ENCODE assay signal across 10 cellular contexts in genomic region chr2:164014068-164014577, GRCh38.
DNase-seq lines count a peak whose midpoint lies in the region; ATAC-seq and TF ChIP-seq lines count a peak whose summit lies in the region.
"Had no signal": no experiment of that assay in that cellular context is flagged by ENCODE, and none has a peak within 500 bp of the region (broad histone marks: within the 10 kb centered on the region; RNA-seq: fewer than 3 reads in every experiment).

No MANE protein-coding gene starts in this region.

- H3K9me3 ChIP-seq in ectodermal cell (ENCODE audit: control insufficient read depth, low read length), result no peaks in the 10 kb centered on the region
- H3K9me3 ChIP-seq in adrenal gland (replicated peaks in 1 of 3), result peaks cover 0 to 8% (median 0%) of the 10 kb centered on the region in 3 donors

- no peaks in the 10 kb centered on the region for H3K4me1 Mint-ChIP-seq in effector memory CD8-positive, alpha-beta T cell (ENCODE audit: low read depth in 2 of 2)
- H3K4me1 Mint-ChIP-seq: activated CD8-positive, alpha-beta memory T cell treated with anti-CD3 and anti-CD28 coated beads, Interleukin-2, amount 10 ng/mL, durations not matched to agents 7 days and 5 days had no signal

- H3K27me3 Mint-ChIP-seq in effector memory CD8-positive, alpha-beta T cell, result no peaks in the 10 kb centered on the region
- H3K27me3 Mint-ChIP-seq: activated CD8-positive, alpha-beta memory T cell treated with anti-CD3 and anti-CD28 coated beads, Interleukin-2, amount 10 ng/mL, durations not matched to agents 7 days and 5 days; stimulated activated naive CD8-positive, alpha-beta T cell treated with anti-CD3 and anti-CD28 coated beads, Interleukin-15, Interleukin-2, amounts not matched to agents 100 ng/mL and 50 ng/mL, for 24 hours had no signal

- no peak for TF ChIP-seq CTCF in adrenal gland (IDR thresholded peaks at IDR 0.05)

- no peak for ATAC-seq in effector memory CD8-positive, alpha-beta T cell (replicated peaks)
- ATAC-seq: activated CD8-positive, alpha-beta memory T cell treated with anti-CD3 and anti-CD28 coated beads, Interleukin-2, amount 10 ng/mL, durations not matched to agents 7 days and 5 days had no signal

- intact Hi-C loops in adrenal gland (cut with DNase I), result no loop called here

- H3K4me3 ChIP-seq in ectodermal cell (ENCODE audit: insufficient read depth, low read depth, low read length) (no peak overlapping the region), adrenal gland (no peak overlapping the region)

- TF ChIP-seq POLR2A in adrenal gland (IDR thresholded peaks at IDR 0.05), result no peak

- peaks cover 0 to 2% of the 10 kb centered on the region in 2 donors for H3K9me3 Mint-ChIP-seq in effector memory CD8-positive, alpha-beta T cell

- H3K4me3 Mint-ChIP-seq in effector memory CD8-positive, alpha-beta T cell, result no peak overlapping the region
- H3K4me3 Mint-ChIP-seq: activated CD8-positive, alpha-beta memory T cell treated with anti-CD3 and anti-CD28 coated beads, Interleukin-2, amount 10 ng/mL, durations not matched to agents 7 days and 5 days; stimulated activated naive CD8-positive, alpha-beta T cell treated with anti-CD3 and anti-CD28 coated beads, Interleukin-15, Interleukin-2, amounts not matched to agents 100 ng/mL and 50 ng/mL, for 24 hours had no signal

- no peaks in the 10 kb centered on the region for H3K36me3 ChIP-seq in ectodermal cell (ENCODE audit: control insufficient read depth, insufficient read depth, low read length)
- H3K36me3 ChIP-seq in adrenal gland (replicated peaks in 1 of 2), result no peaks in the 10 kb centered on the region

- no peaks in the 10 kb centered on the region for H3K36me3 Mint-ChIP-seq in effector memory CD8-positive, alpha-beta T cell (ENCODE audit: insufficient read depth)
- H3K36me3 Mint-ChIP-seq: activated CD8-positive, alpha-beta memory T cell treated with anti-CD3 and anti-CD28 coated beads, Interleukin-2, amount 10 ng/mL, durations not matched to agents 7 days and 5 days had no signal

- H3K27ac ChIP-seq in ectodermal cell (ENCODE audit: insufficient read depth, low read depth, low read length, poor library complexity, severe bottlenecking) (peak overlapping the region; percentile 87), layer of hippocampus (ENCODE audit: low read depth, low read length) (peak overlapping the region; percentile 66), adrenal gland (no peak overlapping the region)

- no peak overlapping the region for H3K27ac Mint-ChIP-seq in effector memory CD8-positive, alpha-beta T cell
- H3K27ac Mint-ChIP-seq: activated CD8-positive, alpha-beta memory T cell treated with anti-CD3 and anti-CD28 coated beads, Interleukin-2, amount 10 ng/mL, durations not matched to agents 7 days and 5 days; stimulated activated naive CD8-positive, alpha-beta T cell treated with anti-CD3 and anti-CD28 coated beads, Interleukin-15, Interleukin-2, amounts not matched to agents 100 ng/mL and 50 ng/mL, for 24 hours had no signal

- H3K4me1 ChIP-seq in ectodermal cell (ENCODE audit: control insufficient read depth, insufficient read depth, low read length) (peaks cover 16% of the 10 kb centered on the region), adrenal gland (replicated peaks in 1 of 2) (no peaks in the 10 kb centered on the region)

- DNase-seq in NCI-H1436 (lab: John Stamatoyannopoulos, UW) (peak; percentile 24), stromal cell of bone marrow (ENCODE audit: low read depth) (peak; percentile 27), adrenal gland (no peak), Kasumi-1 (lab: John Stamatoyannopoulos, UW) (no peak), NCI-H524 treated with DMSO at 0.1 percent for 48 hours (lab: John Stamatoyannopoulos, UW) (no peak)
- DNase-seq in effector memory CD8-positive, alpha-beta T cell, result no peak
- DNase-seq: activated CD8-positive, alpha-beta memory T cell treated with anti-CD3 and anti-CD28 coated beads, Interleukin-2, amount 10 ng/mL, durations not matched to agents 7 days and 5 days had no signal

- 35 to 44% methylated on average over 8 of the region's 8 CpGs for WGBS in ectodermal cell, 2 experiments
- 54 to 69% (median 60%) methylated on average over 8 of the region's 8 CpGs for WGBS in adrenal gland, 4 donors

- H3K27me3 ChIP-seq in ectodermal cell (ENCODE audit: control insufficient read depth, insufficient read depth, low read length, poor library complexity, severe bottlenecking) (no peaks in the 10 kb centered on the region), layer of hippocampus (ENCODE audit: control insufficient read depth, insufficient read depth, low read length) (no peaks in the 10 kb centered on the region), adrenal gland (no peaks in the 10 kb centered on the region)

Comparison
In these comparisons a context has a peak if more than half of its experiments do, and no peak if none do; other contexts are left out.
1. DNase-seq: peak in NCI-H1436 (single experiment) and stromal cell of bone marrow (single experiment); none in adrenal gland (0 of 7), Kasumi-1 (0 of 2), NCI-H524 treated with DMSO at 0.1 percent for 48 hours (single experiment) and effector memory CD8-positive, alpha-beta T cell (0 of 3).
2. H3K27ac ChIP-seq: peak in ectodermal cell (single experiment) and layer of hippocampus (single experiment); none in adrenal gland (0 of 5).